ENCODE assay signal across 21 cellular contexts in genomic region chr16:26668026-26668425, GRCh38.
"Had no signal": no experiment of that assay in that cellular context is flagged by ENCODE, and none has a peak within 500 bp of the region (broad histone marks: within the 10 kb centered on the region; RNA-seq: fewer than 3 reads in every experiment).

No MANE protein-coding gene starts in this region.

- H3K27ac Mint-ChIP-seq: activated CD8-positive, alpha-beta memory T cell treated with anti-CD3 and anti-CD28 coated beads, Interleukin-2, amount 10 ng/mL, durations not matched to agents 7 days and 5 days; activated naive CD4-positive, alpha-beta T cell treated with anti-CD3 and anti-CD28 coated beads for 36 hours; activated naive CD8-positive, alpha-beta T cell; activated T-cell treated with anti-CD3 and anti-CD28 coated beads, Interleukin-2, amount 50 U/mL, for 24 hours; IgD-negative memory B cell had no signal

- H3K27me3 Mint-ChIP-seq: activated CD8-positive, alpha-beta memory T cell treated with anti-CD3 and anti-CD28 coated beads, Interleukin-2, amount 10 ng/mL, durations not matched to agents 7 days and 5 days had no signal

- H3K36me3 ChIP-seq: SJSA1 had no signal

- H3K36me3 Mint-ChIP-seq: activated CD8-positive, alpha-beta memory T cell treated with anti-CD3 and anti-CD28 coated beads, Interleukin-2, amount 10 ng/mL, durations not matched to agents 7 days and 5 days; activated naive CD8-positive, alpha-beta T cell; brain had no signal

- H3K4me3 ChIP-seq: SJSA1 had no signal

- DNase-seq: activated CD4-positive, alpha-beta T cell treated with anti-CD3 and anti-CD28 coated beads for 48 hours; activated CD4-positive, alpha-beta T cell treated with anti-CD3 and anti-CD28 coated beads, Interleukin-2, amount 50 U/mL, for 4 hours; activated CD8-positive, alpha-beta memory T cell treated with anti-CD3 and anti-CD28 coated beads, Interleukin-2, amount 10 ng/mL, durations not matched to agents 7 days and 5 days; activated gamma-delta T cell; activated naive CD4-positive, alpha-beta T cell treated with anti-CD3 and anti-CD28 coated beads for 36 hours; activated T-cell treated with anti-CD3 and anti-CD28 coated beads, Interleukin-2, amount 50 U/mL, for 24 hours; amygdala; KG1; NCI-H1048; NCI-H1694; NCI-H2029; NCI-H345; NK-92 treated with Interleukin-12 subunit alpha and Interleukin-12 subunit beta, amount 100 ng/mL, for 24 hours; PC-3; T-helper 1 cell had no signal

- H3K27ac ChIP-seq: SJSA1 had no signal

- H3K4me1 Mint-ChIP-seq: IgD-negative memory B cell had no signal

- H3K4me3 Mint-ChIP-seq: activated CD8-positive, alpha-beta memory T cell treated with anti-CD3 and anti-CD28 coated beads, Interleukin-2, amount 10 ng/mL, durations not matched to agents 7 days and 5 days; activated naive CD4-positive, alpha-beta T cell treated with anti-CD3 and anti-CD28 coated beads for 36 hours; activated naive CD8-positive, alpha-beta T cell; activated T-cell treated with anti-CD3 and anti-CD28 coated beads, Interleukin-2, amount 50 U/mL, for 24 hours; central memory CD8-positive, alpha-beta T cell; IgD-negative memory B cell had no signal

- H3K9me3 Mint-ChIP-seq: central memory CD8-positive, alpha-beta T cell had no signal

- ATAC-seq: activated CD4-positive, CD25-positive, alpha-beta regulatory T cell treated with anti-CD3 and anti-CD28 coated beads, Interleukin-2, amount 50 U/mL, for 24 hours; activated CD8-positive, alpha-beta memory T cell treated with anti-CD3 and anti-CD28 coated beads, Interleukin-2, amount 10 ng/mL, durations not matched to agents 7 days and 5 days; PC-3 had no signal

- H3K4me1 ChIP-seq: SJSA1 had no signal

- H3K9me3 ChIP-seq: SJSA1 had no signal
